ENCODE assay signal across 25 cellular contexts in genomic region chr20:1735417-1736089, GRCh38.
"Had no signal": no experiment of that assay in that cellular context is flagged by ENCODE, and none has a peak within 500 bp of the region (broad histone marks: within the 10 kb centered on the region; RNA-seq: fewer than 3 reads in every experiment).

No MANE protein-coding gene starts in this region.

- H3K4me1 Mint-ChIP-seq: nephron had no signal

- H3K27ac Mint-ChIP-seq: activated CD4-positive, alpha-beta memory T cell treated with anti-CD3 and anti-CD28 coated beads for 36 hours; activated CD4-positive, alpha-beta T cell treated with anti-CD3 and anti-CD28 coated beads, Interleukin-2, amount 10 ng/mL, durations not matched to agents 24 days and 14 days; activated naive CD8-positive, alpha-beta T cell treated with anti-CD3 and anti-CD28 coated beads, Interleukin-2, amount 50 U/mL, for 24 hours; nephron; stimulated activated effector memory CD8-positive, alpha-beta T cell treated with anti-CD3 and anti-CD28 coated beads, Interleukin-12 subunit alpha, Interleukin-12 subunit beta, amount 100 ng/mL, for 72 hours had no signal

- H3K4me3 Mint-ChIP-seq: activated CD4-positive, alpha-beta memory T cell treated with anti-CD3 and anti-CD28 coated beads for 36 hours; activated CD4-positive, alpha-beta T cell treated with anti-CD3 and anti-CD28 coated beads, Interleukin-2, amount 10 ng/mL, durations not matched to agents 24 days and 14 days; activated naive CD8-positive, alpha-beta T cell treated with anti-CD3 and anti-CD28 coated beads, Interleukin-2, amount 50 U/mL, for 24 hours; nephron; stimulated activated effector memory CD8-positive, alpha-beta T cell treated with anti-CD3 and anti-CD28 coated beads, Interleukin-12 subunit alpha, Interleukin-12 subunit beta, amount 100 ng/mL, for 72 hours; T-helper 17 cell had no signal

- H3K4me1 ChIP-seq: foreskin keratinocyte, heart left ventricle, left lung, right lobe of liver, suprapubic skin, tibial artery had no signal

- H3K9me3 Mint-ChIP-seq: activated CD4-positive, alpha-beta memory T cell treated with anti-CD3 and anti-CD28 coated beads for 36 hours; activated CD4-positive, alpha-beta T cell treated with anti-CD3 and anti-CD28 coated beads, Interleukin-2, amount 10 ng/mL, durations not matched to agents 24 days and 14 days; activated naive CD8-positive, alpha-beta T cell treated with anti-CD3 and anti-CD28 coated beads, Interleukin-2, amount 50 U/mL, for 24 hours; nephron; stimulated activated effector memory CD8-positive, alpha-beta T cell treated with anti-CD3 and anti-CD28 coated beads, Interleukin-12 subunit alpha, Interleukin-12 subunit beta, amount 100 ng/mL, for 72 hours had no signal

- DNase-seq: activated CD4-positive, alpha-beta memory T cell treated with anti-CD3 and anti-CD28 coated beads for 36 hours; activated CD4-positive, alpha-beta T cell treated with anti-CD3 and anti-CD28 coated beads, Interleukin-2, amount 10 ng/mL, durations not matched to agents 24 days and 14 days; activated CD8-positive, alpha-beta memory T cell treated with anti-CD3 and anti-CD28 coated beads, Interleukin-2, amount 50 U/mL, for 4 hours; activated gamma-delta T cell; activated naive CD4-positive, alpha-beta T cell treated with anti-CD3 and anti-CD28 coated beads, Interleukin-2, amount 50 U/mL, for 16 hours; activated naive CD8-positive, alpha-beta T cell treated with anti-CD3 and anti-CD28 coated beads, Interleukin-2, amount 50 U/mL, for 24 hours; activated T-cell treated with anti-CD3 and anti-CD28 coated beads, Interleukin-2, amount 50 U/mL, for 1 hour; amygdala; cortex of kidney; foreskin keratinocyte; heart left ventricle; stimulated activated CD4-positive, alpha-beta T cell treated with anti-CD3 and anti-CD28 coated beads, Interleukin-12 subunit alpha, Interleukin-12 subunit beta, amount 100 ng/mL, for 4 hours; stimulated activated CD4-positive, alpha-beta T cell treated with anti-CD3 and anti-CD28 coated beads, Interleukin-4, amount 100 ng/mL, for 24 hours; T-helper 17 cell; T1000; tibial artery; WERI-Rb-1 had no signal

- H3K9me3 ChIP-seq: heart left ventricle, left lung, neutrophil, right lobe of liver, suprapubic skin, tibial artery had no signal

- H3K4me3 ChIP-seq: heart left ventricle, left lung, right lobe of liver, suprapubic skin, tibial artery had no signal

- H3K27ac ChIP-seq: foreskin keratinocyte, heart left ventricle, left lung, neutrophil, right lobe of liver, suprapubic skin, tibial artery, WERI-Rb-1 had no signal

- H3K27me3 ChIP-seq: neutrophil, right lobe of liver, tibial artery had no signal

- ATAC-seq: activated CD4-positive, CD25-positive, alpha-beta regulatory T cell treated with anti-CD3 and anti-CD28 coated beads, Interleukin-2, amount 50 U/mL, for 24 hours; activated naive CD8-positive, alpha-beta T cell treated with anti-CD3 and anti-CD28 coated beads, Interleukin-2, amount 50 U/mL, for 24 hours; esophagus mucosa; foreskin keratinocyte; left lung; T-helper 17 cell had no signal

- H3K36me3 ChIP-seq: heart left ventricle, left lung, neutrophil, right lobe of liver, suprapubic skin, tibial artery, WERI-Rb-1 had no signal

- H3K36me3 Mint-ChIP-seq: activated CD4-positive, alpha-beta memory T cell treated with anti-CD3 and anti-CD28 coated beads for 36 hours; stimulated activated effector memory CD8-positive, alpha-beta T cell treated with anti-CD3 and anti-CD28 coated beads, Interleukin-12 subunit alpha, Interleukin-12 subunit beta, amount 100 ng/mL, for 72 hours had no signal
